7 cellular contexts compared by ENCODE assay signal in the genomic region with DNA sequence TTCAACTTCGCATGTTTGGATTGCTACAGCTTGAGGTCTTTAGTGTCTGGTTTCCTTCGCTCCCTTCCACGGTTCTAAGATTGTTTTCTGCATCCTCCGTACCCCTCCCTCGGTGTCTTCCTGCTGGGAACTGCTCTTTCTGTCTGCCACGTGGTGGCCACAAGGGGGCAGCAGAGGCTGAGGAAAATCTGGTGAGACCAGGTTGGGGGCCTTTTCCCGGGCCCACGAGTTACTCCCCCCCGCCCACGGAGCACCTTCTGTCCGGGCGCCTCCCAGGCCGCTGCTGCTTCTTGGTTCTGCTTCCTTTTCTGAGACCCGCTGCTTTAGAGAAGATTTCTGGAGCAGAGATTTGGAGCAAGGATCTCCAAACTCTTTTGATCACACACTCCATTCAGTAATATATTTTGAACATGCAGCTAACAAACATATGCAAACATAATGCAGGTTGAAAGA. TPM values are rescaled to one million over a fixed set of nuclear protein-coding genes. Genes with fewer than 3 reads are reported as not detected.
DNase-seq lines count a peak whose midpoint lies in the region; ATAC-seq, FAIRE-seq and TF ChIP-seq lines count a peak whose summit lies in the region.

No MANE protein-coding gene starts in this region.

- peak; percentile 87 for TF ChIP-seq CTCF in GM12864 (IDR thresholded peaks at IDR 0.05; ENCODE audit: low read depth, low read length, missing control alignments)
- TF ChIP-seq CTCF in WERI-Rb-1 (IDR thresholded peaks at IDR 0.05; ENCODE audit: low read depth, low read length): peak; percentile 94
- peak; percentile 85 to 93 (median 89) for TF ChIP-seq CTCF in breast epithelium (IDR thresholded peaks at IDR 0.05)
- TF ChIP-seq CTCF in kidney (IDR thresholded peaks at IDR 0.05; ENCODE audit: borderline replicate concordance, extremely low read depth, insufficient read depth): peak; percentile 90

- no peaks in the 10 kb centered on the region for H3K36me3 ChIP-seq in WERI-Rb-1
- H3K36me3 ChIP-seq in breast epithelium: no peaks in the 10 kb centered on the region
- H3K36me3 ChIP-seq in kidney (ENCODE audit: control insufficient read depth in 1 of 2, insufficient read depth in 2 of 2, low read length in 2 of 2): no peaks in the 10 kb centered on the region

- H3K9ac ChIP-seq in kidney (ENCODE audit: low read length in 2 of 2): no peak overlapping the region

- no peak for FAIRE-seq in kidney (lab: Jason Lieb, UNC)

- no peak for TF ChIP-seq POLR2A in breast epithelium (IDR thresholded peaks at IDR 0.05)

- H3K4me1 ChIP-seq in breast epithelium (no peaks in the 10 kb centered on the region), kidney (ENCODE audit: control insufficient read depth in 1 of 2, insufficient read depth in 1 of 2, low read depth in 1 of 2, low read length in 2 of 2) (peaks cover 0 to 3% of the 10 kb centered on the region in 2 donors)

- no peaks in the 10 kb centered on the region for H3K27me3 ChIP-seq in WERI-Rb-1 (ENCODE audit: insufficient read depth, low read depth, severe bottlenecking)
- no peaks in the 10 kb centered on the region for H3K27me3 ChIP-seq in breast epithelium

- intact Hi-C loops in breast epithelium (cut with DNase I; ENCODE audit: low total_unique reads): no loop called here
- intact Hi-C loops in kidney (cut with DNase I): no loop called here

- DNase-seq in GM12864 (ENCODE audit: low read depth) (peak; percentile 37), MV-4-11 (lab: John Stamatoyannopoulos, UW) (peak; percentile 50), WERI-Rb-1 (peak; percentile 96), breast epithelium (ENCODE audit: low spot score in 2 of 2) (peak; percentile 70 to 72), kidney (peak; percentile 90)
- peak; percentile 43 to 47 for DNase-seq in stimulated activated CD4-positive, alpha-beta T cell treated with anti-CD3 and anti-CD28 coated beads, Interleukin-15, amount 100 ng/mL, for 1 hour (ENCODE audit: low read depth in 1 of 2, low spot score in 1 of 2)

- H3K9me3 ChIP-seq in WERI-Rb-1 (ENCODE audit: severe bottlenecking) (peaks cover 16% of the 10 kb centered on the region), breast epithelium (no peaks in the 10 kb centered on the region), kidney (ENCODE audit: control insufficient read depth in 1 of 2, low read length in 2 of 2) (no peaks in the 10 kb centered on the region)

- no peak for ATAC-seq in HG03460 (IDR thresholded peaks at IDR 0.05; ENCODE audit: unreplicated experiment)

- H3K4me3 ChIP-seq in GM12864 (ENCODE audit: low read depth, low read length): no peak overlapping the region
- H3K4me3 ChIP-seq in WERI-Rb-1 (ENCODE audit: low read depth, low read length): peak overlapping the region; percentile 11; the same call in 1 of the 2 replicates
- peak overlapping the region in 2 of 3 donors; percentile 12 to 28 for H3K4me3 ChIP-seq in breast epithelium
- H3K4me3 ChIP-seq in kidney (ENCODE audit: low read length in 2 of 2): no peak overlapping the region

- H3K27ac ChIP-seq in WERI-Rb-1: no peak overlapping the region
- H3K27ac ChIP-seq in breast epithelium: peak overlapping the region; percentile 0 to 26
- no peak overlapping the region for H3K27ac ChIP-seq in kidney (ENCODE audit: low read depth in 2 of 2, low read length in 2 of 2)

RNA-seq across cellular contexts. Expression of gene NOTCH4, which starts 21.1 kb away (rescaled TPM):
- 10 to 100 TPM; 20.8 to 47.9 (median 23.8) TPM for total RNA-seq in breast epithelium
- total RNA-seq in kidney: 30.5 TPM
- 22.5 TPM for polyA plus RNA-seq in kidney (ENCODE audit: insufficient read depth, low read depth, low replicate concordance)

RNA-seq across cellular contexts. Expression of gene GPSM3, which starts 52.5 kb away (rescaled TPM):
- total RNA-seq in breast epithelium: 10 to 100 TPM in 2 of 3 donors, 1 to 10 TPM in 1; 8.2 to 18.2 (median 11.3) TPM
- total RNA-seq in kidney: 28.1 TPM
- polyA plus RNA-seq in kidney (ENCODE audit: insufficient read depth, low read depth, low replicate concordance): 6.2 TPM

RNA-seq across cellular contexts. Expression of gene PBX2, which starts 55.0 kb away (rescaled TPM):
- 10 to 100 TPM; 32.3 to 61.6 (median 48.5) TPM for total RNA-seq in breast epithelium
- 87.3 TPM for total RNA-seq in kidney
- 34.6 TPM for polyA plus RNA-seq in kidney (ENCODE audit: insufficient read depth, low read depth, low replicate concordance)

Comparison
In these comparisons a context has a peak if more than half of its experiments do, and no peak if none do; other contexts are left out.
1. DNase-seq: peak in every context shown above with its lines; median percentile 96 in WERI-Rb-1; 90 in kidney; 71 in breast epithelium; 50 in MV-4-11; 45 in stimulated activated CD4-positive, alpha-beta T cell treated with anti-CD3 and anti-CD28 coated beads, Interleukin-15, amount 100 ng/mL, for 1 hour; 37 in GM12864.
2. H3K4me3 ChIP-seq: peak in WERI-Rb-1 (single experiment) and breast epithelium (2 of 3); none in GM12864 (single experiment) and kidney (0 of 2).
3. H3K27ac ChIP-seq: peak in breast epithelium (2 of 2); none in WERI-Rb-1 (single experiment) and kidney (0 of 2).
4. Peak in every context shown above with its lines, with median percentiles within 50 percentile points of each other: CTCF ChIP-seq.